Comparison of ENCODE assay signal across 8 cellular contexts in the genomic region with DNA sequence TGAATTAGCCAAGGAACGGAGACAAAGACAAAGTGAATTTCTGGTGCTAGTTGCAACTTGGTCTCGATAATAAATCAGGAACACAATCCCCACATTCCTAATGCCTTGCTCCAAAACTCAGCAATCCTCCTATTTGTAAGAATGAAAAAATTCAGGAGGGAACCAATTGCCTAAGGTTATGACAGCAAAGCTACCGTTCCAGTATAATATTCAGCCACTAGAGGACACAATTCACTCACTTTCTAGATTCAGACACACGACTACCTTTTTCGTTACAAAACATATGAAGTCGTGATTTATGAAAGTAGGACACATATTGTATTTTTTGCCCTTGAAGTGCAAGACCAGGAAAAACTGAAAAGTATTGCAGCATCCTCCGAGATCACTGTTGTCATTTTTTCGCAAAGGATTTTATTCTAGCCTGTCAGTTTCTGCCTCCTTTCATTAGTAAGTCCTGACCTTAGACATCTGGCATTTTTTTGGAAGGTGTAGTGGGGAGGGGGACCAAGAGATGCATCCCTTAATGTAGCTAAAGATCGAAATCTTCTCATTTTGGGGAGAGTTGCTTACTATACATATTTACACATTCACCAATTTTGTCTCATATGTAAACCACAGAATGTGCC.
A peak's percentile ranks its signal among the peaks of the same experiment; 100 is the strongest.
DNase-seq lines count a peak whose midpoint lies in the region; ATAC-seq and TF ChIP-seq lines count a peak whose summit lies in the region.

No MANE protein-coding gene starts in this region.

- CTCF ChIA-PET in MCF 10A (lab: Yijun Ruan, JAX), result interaction anchor here (0.6 to 3.4 kb wide), 31 partner anchors 9 to 1720 kb away, joined by 3 to 14 read pairs (median 4); no protein-coding TSS in a partner anchor
- CTCF ChIA-PET in T-cell (lab: Charles Lee), result no interaction called here

- peak; percentile 78 for TF ChIP-seq CTCF in MCF 10A (IDR thresholded peaks at IDR 0.05; ENCODE audit: unreplicated experiment)

- POLR2A ChIA-PET in MCF 10A (lab: Yijun Ruan, JAX), result interaction anchor here (0.6 to 1.0 kb wide), 2 partner anchors 210 to 213 kb away, joined by 3 read pairs; no protein-coding TSS in a partner anchor
- POLR2A ChIA-PET in T-cell (lab: Charles Lee), result no interaction called here

- H3K4me1 Mint-ChIP-seq in MCF 10A (ENCODE audit: insufficient read depth, unreplicated experiment) (no peaks in the 10 kb centered on the region), T-cell (peaks cover 25 to 47% (median 37%) of the 10 kb centered on the region in 3 donors)

- intact Hi-C loops in MCF 10A (cut with micrococcal nuclease), result loop anchor here (2.0 to 5.0 kb wide), 3 partner anchors 459 to 660 kb away; no protein-coding TSS in a partner anchor

- H3K4me3 Mint-ChIP-seq in MCF 10A (ENCODE audit: unreplicated experiment) (no peak overlapping the region), T-cell (no peak overlapping the region)

- H3K9me3 Mint-ChIP-seq in MCF 10A (ENCODE audit: unreplicated experiment) (no peaks in the 10 kb centered on the region), T-cell (no peaks in the 10 kb centered on the region)

- ATAC-seq in left lobe of liver (peak; percentile 85), GM18498 (IDR thresholded peaks at IDR 0.05; ENCODE audit: unreplicated experiment) (no peak), T-cell (replicated peaks in 1 of 4) (no peak)

- DNase-seq in NCI-H1436 (lab: John Stamatoyannopoulos, UW) (peak; percentile 3), NCI-H1436 treated with DMSO at 0.1 percent for 48 hours (lab: John Stamatoyannopoulos, UW) (no peak), NCI-H2171 (lab: John Stamatoyannopoulos, UW) (peak; percentile 41), MCF 10A (ENCODE audit: unreplicated experiment) (peak; percentile 57), left lobe of liver (ENCODE audit: low spot score) (no peak), T-cell (no peak)
- no peak for DNase-seq in activated CD4-positive, alpha-beta T cell treated with anti-CD3 and anti-CD28 coated beads for 1 hour

- no peaks in the 10 kb centered on the region for H3K36me3 Mint-ChIP-seq in MCF 10A (ENCODE audit: insufficient read depth, unreplicated experiment)
- peaks cover 67% of the 10 kb centered on the region for H3K36me3 Mint-ChIP-seq in T-cell

- H3K27me3 Mint-ChIP-seq in MCF 10A (ENCODE audit: insufficient read depth, unreplicated experiment), result peaks cover 13% of the 10 kb centered on the region
- no peaks in the 10 kb centered on the region for H3K27me3 Mint-ChIP-seq in T-cell

- H3K27ac Mint-ChIP-seq in MCF 10A (ENCODE audit: low read depth, unreplicated experiment) (no peak overlapping the region), T-cell (no peak overlapping the region)

- BruUV-seq in MCF 10A (replicated peaks; lab: Mats Ljungman, UMichigan), result no TSS peak

Comparison
In these comparisons a context has a peak if more than half of its experiments do, and no peak if none do; other contexts are left out.
1. DNase-seq: peak in NCI-H1436 (single experiment), NCI-H2171 (single experiment) and MCF 10A (single experiment); none in NCI-H1436 treated with DMSO at 0.1 percent for 48 hours (single experiment), left lobe of liver (single experiment), activated CD4-positive, alpha-beta T cell treated with anti-CD3 and anti-CD28 coated beads for 1 hour (single experiment) and T-cell (0 of 34).